In the genomic region with DNA sequence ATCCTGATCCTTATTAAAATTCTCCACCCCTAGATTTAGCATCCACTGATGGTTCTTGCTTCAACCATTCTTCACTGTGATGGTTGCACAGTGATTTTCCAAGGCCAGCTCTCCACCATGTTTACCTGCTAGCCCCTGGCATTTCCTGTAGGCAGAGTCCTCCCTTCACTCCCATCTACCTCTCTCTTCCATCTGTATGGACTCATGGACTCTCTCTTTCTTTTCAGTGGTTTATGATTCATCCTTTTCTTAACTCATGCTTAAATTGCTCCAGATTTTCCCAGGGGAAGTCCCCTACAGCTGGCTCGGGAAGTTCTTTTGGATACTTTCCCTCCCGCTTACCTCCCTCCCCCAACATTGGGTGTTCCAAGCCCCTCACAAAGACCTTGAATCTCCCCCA, we compare ENCODE assay signal across 1 cellular context.
TF ChIP-seq lines count a peak whose summit lies in the region.

No MANE protein-coding gene starts in this region.

TF ChIP-seq in HepG2, 621 proteins besides CTCF, POLR2A, EP300 and RAD21 (continued from another document):
- TF ChIP-seq PHF20 (CRISPR knock-in tag; IDR thresholded peaks at IDR 0.05) (no peak), RXRB (CRISPR knock-in tag; IDR thresholded peaks at IDR 0.05; ENCODE audit: borderline replicate concordance) (no peak), TEAD3 (CRISPR knock-in tag; optimal IDR thresholded peaks at IDR 0.05; ENCODE audit: borderline replicate concordance) (peak; percentile 70), STAT5B (CRISPR knock-in tag; IDR thresholded peaks at IDR 0.05) (no peak), ZNF317 (CRISPR knock-in tag; IDR thresholded peaks at IDR 0.05) (no peak), ISX (CRISPR knock-in tag; conservative IDR thresholded peaks at IDR 0.05) (no peak), FOXA3 (CRISPR knock-in tag; IDR thresholded peaks at IDR 0.05) (peak; percentile 61), GABPA (IDR thresholded peaks at IDR 0.05; ENCODE audit: low read depth, low read length) (no peak), GABPA (CRISPR knock-in tag; IDR thresholded peaks at IDR 0.05; ENCODE audit: low read depth) (peak; percentile 41; the same call in 1 of the 2 replicates), FOSL2 (CRISPR knock-in tag; IDR thresholded peaks at IDR 0.05) (peak; percentile 28; the same call in 1 of the 2 replicates), BRD4 (CRISPR knock-in tag; IDR thresholded peaks at IDR 0.05) (no peak), KLF16 (CRISPR knock-in tag; IDR thresholded peaks at IDR 0.05) (no peak)
- TF ChIP-seq, protein P1, sequence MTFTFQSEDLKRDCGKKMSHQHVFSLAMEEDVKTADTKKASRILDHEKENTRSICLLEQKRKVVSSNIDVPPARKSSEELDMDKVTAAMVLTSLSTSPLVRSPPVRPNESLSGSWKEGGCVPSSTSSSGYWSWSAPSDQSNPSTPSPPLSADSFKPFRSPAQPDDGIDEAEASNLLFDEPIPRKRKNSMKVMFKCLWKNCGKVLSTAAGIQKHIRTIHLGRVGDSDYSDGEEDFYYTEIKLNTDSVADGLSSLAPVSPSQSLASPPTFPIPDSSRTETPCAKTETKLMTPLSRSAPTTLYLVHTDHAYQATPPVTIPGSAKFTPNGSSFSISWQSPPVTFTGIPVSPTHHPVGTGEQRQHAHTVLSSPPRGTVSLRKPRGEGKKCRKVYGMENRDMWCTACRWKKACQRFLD (CRISPR knock-in tag; IDR thresholded peaks at IDR 0.05; ENCODE audit: borderline replicate concordance): no peak
- TF ChIP-seq, protein P2, sequence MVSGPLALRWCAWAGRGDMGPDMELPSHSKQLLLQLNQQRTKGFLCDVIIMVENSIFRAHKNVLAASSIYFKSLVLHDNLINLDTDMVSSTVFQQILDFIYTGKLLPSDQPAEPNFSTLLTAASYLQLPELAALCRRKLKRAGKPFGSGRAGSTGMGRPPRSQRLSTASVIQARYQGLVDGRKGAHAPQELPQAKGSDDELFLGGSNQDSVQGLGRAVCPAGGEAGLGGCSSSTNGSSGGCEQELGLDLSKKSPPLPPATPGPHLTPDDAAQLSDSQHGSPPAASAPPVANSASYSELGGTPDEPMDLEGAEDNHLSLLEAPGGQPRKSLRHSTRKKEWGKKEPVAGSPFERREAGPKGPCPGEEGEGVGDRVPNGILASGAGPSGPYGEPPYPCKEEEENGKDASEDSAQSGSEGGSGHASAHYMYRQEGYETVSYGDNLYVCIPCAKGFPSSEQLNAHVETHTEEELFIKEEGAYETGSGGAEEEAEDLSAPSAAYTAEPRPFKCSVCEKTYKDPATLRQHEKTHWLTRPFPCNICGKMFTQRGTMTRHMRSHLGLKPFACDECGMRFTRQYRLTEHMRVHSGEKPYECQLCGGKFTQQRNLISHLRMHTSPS (CRISPR knock-in tag; IDR thresholded peaks at IDR 0.05; ENCODE audit: low read depth): no peak
- TF ChIP-seq, protein P3, sequence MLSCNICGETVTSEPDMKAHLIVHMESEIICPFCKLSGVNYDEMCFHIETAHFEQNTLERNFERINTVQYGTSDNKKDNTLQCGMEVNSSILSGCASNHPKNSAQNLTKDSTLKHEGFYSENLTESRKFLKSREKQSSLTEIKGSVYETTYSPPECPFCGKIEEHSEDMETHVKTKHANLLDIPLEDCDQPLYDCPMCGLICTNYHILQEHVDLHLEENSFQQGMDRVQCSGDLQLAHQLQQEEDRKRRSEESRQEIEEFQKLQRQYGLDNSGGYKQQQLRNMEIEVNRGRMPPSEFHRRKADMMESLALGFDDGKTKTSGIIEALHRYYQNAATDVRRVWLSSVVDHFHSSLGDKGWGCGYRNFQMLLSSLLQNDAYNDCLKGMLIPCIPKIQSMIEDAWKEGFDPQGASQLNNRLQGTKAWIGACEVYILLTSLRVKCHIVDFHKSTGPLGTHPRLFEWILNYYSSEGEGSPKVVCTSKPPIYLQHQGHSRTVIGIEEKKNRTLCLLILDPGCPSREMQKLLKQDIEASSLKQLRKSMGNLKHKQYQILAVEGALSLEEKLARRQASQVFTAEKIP (CRISPR knock-in tag; IDR thresholded peaks at IDR 0.05; ENCODE audit: borderline replicate concordance): no peak
- TF ChIP-seq, protein P4, sequence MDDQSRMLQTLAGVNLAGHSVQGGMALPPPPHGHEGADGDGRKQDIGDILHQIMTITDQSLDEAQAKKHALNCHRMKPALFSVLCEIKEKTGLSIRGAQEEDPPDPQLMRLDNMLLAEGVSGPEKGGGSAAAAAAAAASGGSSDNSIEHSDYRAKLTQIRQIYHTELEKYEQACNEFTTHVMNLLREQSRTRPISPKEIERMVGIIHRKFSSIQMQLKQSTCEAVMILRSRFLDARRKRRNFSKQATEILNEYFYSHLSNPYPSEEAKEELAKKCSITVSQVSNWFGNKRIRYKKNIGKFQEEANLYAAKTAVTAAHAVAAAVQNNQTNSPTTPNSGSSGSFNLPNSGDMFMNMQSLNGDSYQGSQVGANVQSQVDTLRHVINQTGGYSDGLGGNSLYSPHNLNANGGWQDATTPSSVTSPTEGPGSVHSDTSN (CRISPR knock-in tag; IDR thresholded peaks at IDR 0.05; ENCODE audit: borderline replicate concordance): no peak
- TF ChIP-seq, protein P5, sequence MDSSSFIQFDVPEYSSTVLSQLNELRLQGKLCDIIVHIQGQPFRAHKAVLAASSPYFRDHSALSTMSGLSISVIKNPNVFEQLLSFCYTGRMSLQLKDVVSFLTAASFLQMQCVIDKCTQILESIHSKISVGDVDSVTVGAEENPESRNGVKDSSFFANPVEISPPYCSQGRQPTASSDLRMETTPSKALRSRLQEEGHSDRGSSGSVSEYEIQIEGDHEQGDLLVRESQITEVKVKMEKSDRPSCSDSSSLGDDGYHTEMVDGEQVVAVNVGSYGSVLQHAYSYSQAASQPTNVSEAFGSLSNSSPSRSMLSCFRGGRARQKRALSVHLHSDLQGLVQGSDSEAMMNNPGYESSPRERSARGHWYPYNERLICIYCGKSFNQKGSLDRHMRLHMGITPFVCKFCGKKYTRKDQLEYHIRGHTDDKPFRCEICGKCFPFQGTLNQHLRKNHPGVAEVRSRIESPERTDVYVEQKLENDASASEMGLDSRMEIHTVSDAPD (CRISPR knock-in tag; IDR thresholded peaks at IDR 0.05): no peak
- TF ChIP-seq, protein P6, sequence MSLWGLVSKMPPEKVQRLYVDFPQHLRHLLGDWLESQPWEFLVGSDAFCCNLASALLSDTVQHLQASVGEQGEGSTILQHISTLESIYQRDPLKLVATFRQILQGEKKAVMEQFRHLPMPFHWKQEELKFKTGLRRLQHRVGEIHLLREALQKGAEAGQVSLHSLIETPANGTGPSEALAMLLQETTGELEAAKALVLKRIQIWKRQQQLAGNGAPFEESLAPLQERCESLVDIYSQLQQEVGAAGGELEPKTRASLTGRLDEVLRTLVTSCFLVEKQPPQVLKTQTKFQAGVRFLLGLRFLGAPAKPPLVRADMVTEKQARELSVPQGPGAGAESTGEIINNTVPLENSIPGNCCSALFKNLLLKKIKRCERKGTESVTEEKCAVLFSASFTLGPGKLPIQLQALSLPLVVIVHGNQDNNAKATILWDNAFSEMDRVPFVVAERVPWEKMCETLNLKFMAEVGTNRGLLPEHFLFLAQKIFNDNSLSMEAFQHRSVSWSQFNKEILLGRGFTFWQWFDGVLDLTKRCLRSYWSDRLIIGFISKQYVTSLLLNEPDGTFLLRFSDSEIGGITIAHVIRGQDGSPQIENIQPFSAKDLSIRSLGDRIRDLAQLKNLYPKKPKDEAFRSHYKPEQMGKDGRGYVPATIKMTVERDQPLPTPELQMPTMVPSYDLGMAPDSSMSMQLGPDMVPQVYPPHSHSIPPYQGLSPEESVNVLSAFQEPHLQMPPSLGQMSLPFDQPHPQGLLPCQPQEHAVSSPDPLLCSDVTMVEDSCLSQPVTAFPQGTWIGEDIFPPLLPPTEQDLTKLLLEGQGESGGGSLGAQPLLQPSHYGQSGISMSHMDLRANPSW (CRISPR knock-in tag; IDR thresholded peaks at IDR 0.05; ENCODE audit: borderline replicate concordance): no peak
- TF ChIP-seq, protein P7, sequence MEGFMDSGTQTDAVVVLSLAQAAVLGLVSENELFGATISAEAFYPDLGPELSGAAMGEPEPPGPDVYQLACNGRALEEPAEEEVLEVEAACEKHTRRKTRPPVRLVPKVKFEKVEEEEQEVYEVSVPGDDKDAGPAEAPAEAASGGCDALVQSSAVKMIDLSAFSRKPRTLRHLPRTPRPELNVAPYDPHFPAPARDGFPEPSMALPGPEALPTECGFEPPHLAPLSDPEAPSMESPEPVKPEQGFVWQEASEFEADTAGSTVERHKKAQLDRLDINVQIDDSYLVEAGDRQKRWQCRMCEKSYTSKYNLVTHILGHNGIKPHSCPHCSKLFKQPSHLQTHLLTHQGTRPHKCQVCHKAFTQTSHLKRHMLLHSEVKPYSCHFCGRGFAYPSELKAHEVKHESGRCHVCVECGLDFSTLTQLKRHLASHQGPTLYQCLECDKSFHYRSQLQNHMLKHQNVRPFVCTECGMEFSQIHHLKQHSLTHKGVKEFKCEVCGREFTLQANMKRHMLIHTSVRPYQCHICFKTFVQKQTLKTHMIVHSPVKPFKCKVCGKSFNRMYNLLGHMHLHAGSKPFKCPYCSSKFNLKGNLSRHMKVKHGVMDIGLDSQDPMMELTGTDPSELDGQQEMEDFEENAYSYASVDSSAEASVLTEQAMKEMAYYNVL (CRISPR knock-in tag; IDR thresholded peaks at IDR 0.05; ENCODE audit: borderline replicate concordance): peak; percentile 85; the same call in 1 of the 2 replicates
- TF ChIP-seq, protein P8, sequence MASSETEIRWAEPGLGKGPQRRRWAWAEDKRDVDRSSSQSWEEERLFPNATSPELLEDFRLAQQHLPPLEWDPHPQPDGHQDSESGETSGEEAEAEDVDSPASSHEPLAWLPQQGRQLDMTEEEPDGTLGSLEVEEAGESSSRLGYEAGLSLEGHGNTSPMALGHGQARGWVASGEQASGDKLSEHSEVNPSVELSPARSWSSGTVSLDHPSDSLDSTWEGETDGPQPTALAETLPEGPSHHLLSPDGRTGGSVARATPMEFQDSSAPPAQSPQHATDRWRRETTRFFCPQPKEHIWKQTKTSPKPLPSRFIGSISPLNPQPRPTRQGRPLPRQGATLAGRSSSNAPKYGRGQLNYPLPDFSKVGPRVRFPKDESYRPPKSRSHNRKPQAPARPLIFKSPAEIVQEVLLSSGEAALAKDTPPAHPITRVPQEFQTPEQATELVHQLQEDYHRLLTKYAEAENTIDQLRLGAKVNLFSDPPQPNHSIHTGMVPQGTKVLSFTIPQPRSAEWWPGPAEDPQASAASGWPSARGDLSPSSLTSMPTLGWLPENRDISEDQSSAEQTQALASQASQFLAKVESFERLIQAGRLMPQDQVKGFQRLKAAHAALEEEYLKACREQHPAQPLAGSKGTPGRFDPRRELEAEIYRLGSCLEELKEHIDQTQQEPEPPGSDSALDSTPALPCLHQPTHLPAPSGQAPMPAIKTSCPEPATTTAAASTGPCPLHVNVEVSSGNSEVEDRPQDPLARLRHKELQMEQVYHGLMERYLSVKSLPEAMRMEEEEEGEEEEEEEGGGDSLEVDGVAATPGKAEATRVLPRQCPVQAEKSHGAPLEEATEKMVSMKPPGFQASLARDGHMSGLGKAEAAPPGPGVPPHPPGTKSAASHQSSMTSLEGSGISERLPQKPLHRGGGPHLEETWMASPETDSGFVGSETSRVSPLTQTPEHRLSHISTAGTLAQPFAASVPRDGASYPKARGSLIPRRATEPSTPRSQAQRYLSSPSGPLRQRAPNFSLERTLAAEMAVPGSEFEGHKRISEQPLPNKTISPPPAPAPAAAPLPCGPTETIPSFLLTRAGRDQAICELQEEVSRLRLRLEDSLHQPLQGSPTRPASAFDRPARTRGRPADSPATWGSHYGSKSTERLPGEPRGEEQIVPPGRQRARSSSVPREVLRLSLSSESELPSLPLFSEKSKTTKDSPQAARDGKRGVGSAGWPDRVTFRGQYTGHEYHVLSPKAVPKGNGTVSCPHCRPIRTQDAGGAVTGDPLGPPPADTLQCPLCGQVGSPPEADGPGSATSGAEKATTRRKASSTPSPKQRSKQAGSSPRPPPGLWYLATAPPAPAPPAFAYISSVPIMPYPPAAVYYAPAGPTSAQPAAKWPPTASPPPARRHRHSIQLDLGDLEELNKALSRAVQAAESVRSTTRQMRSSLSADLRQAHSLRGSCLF (CRISPR knock-in tag; IDR thresholded peaks at IDR 0.05; ENCODE audit: borderline replicate concordance): no peak
